In genomic region chr9:27108981-27109541, GRCh38 we compare ENCODE assay signal across 12 cellular contexts. TPM values are rescaled to one million over a fixed set of nuclear protein-coding genes. Genes with fewer than 3 reads are reported as not detected.
A peak's percentile ranks its signal among the peaks of the same experiment; 100 is the strongest.
DNase-seq lines count a peak whose midpoint lies in the region; ATAC-seq and TF ChIP-seq lines count a peak whose summit lies in the region.
"Had no signal": no experiment of that assay in that cellular context is flagged by ENCODE, and none has a peak within 500 bp of the region (broad histone marks: within the 10 kb centered on the region; RNA-seq: fewer than 3 reads in every experiment).

Gene TEK, plus strand, starts transcription at chr9:27109225. Its CDS starts 366 bp downstream, at chr9:27109591.

- H3K27ac ChIP-seq in ascending aorta (no peak within 1 kb of the TSS), osteoblast (ENCODE audit: low read depth, low read length) (peak within 1 kb of the TSS; percentile 72)

- H3K79me2 ChIP-seq in osteoblast (ENCODE audit: insufficient read depth, low read length), result peaks cover 2% of the 10 kb centered on the region

- peak within 1 kb of the TSS; percentile 88 for H3K4me2 ChIP-seq in osteoblast (ENCODE audit: insufficient read depth, low read length)

- H2AFZ ChIP-seq in osteoblast (ENCODE audit: low read length), result peak within 1 kb of the TSS; percentile 87

- intact Hi-C loops in ascending aorta (cut with DNase I), result no loop called here
- intact Hi-C loops in left cardiac atrium (cut with DNase I), result no loop called here

- H3K27me3 ChIP-seq in ascending aorta (no peaks in the 10 kb centered on the region), osteoblast (ENCODE audit: insufficient read depth, low read length) (no peaks in the 10 kb centered on the region)

- DNase-seq in AG10803 (ENCODE audit: low read depth), result peak; percentile 28
- no peak for DNase-seq in ascending aorta (ENCODE audit: low spot score in 2 of 2)
- DNase-seq in left cardiac atrium, result no peak
- no peak for DNase-seq in osteoblast (ENCODE audit: insufficient read length, low spot score, missing footprints)
- no peak for DNase-seq in SIG-M5 (lab: John Stamatoyannopoulos, UW)
- DNase-seq in hippocampal formation (lab: John Stamatoyannopoulos, UW), result no peak
- DNase-seq: activated T-cell treated with anti-CD3 and anti-CD28 coated beads, Interleukin-2, amount 50 U/mL, for 72 hours; BE2C; NCI-H2081; SW 1271 had no signal

- H3K9me3 ChIP-seq in ascending aorta, result no peaks in the 10 kb centered on the region
- no peaks in the 10 kb centered on the region for H3K9me3 ChIP-seq in osteoblast (ENCODE audit: low read depth, low read length)
- H3K9me3 ChIP-seq: BE2C had no signal

- TF ChIP-seq CTCF in AG10803 (conservative IDR thresholded peaks at IDR 0.05; ENCODE audit: low read length) (no peak), ascending aorta (IDR thresholded peaks at IDR 0.05) (no peak), osteoblast (IDR thresholded peaks at IDR 0.05; ENCODE audit: extremely low read depth, low read depth, low read length) (no peak)

- ATAC-seq in left cardiac atrium (peak; percentile 50 to 56), HG03432 (IDR thresholded peaks at IDR 0.05; ENCODE audit: unreplicated experiment) (no peak), HG03095 (IDR thresholded peaks at IDR 0.05; ENCODE audit: unreplicated experiment) (no peak)
- ATAC-seq: activated T-cell treated with anti-CD3 and anti-CD28 coated beads, Interleukin-2, amount 50 U/mL, for 72 hours had no signal

- H4K20me1 ChIP-seq in osteoblast (ENCODE audit: insufficient read depth, low read length), result no peaks in the 10 kb centered on the region

- H3K4me1 ChIP-seq in ascending aorta (no peaks in the 10 kb centered on the region), osteoblast (ENCODE audit: insufficient read depth, low read length) (peaks cover 25% of the 10 kb centered on the region)
- H3K4me1 ChIP-seq: BE2C had no signal

- no peaks in the 10 kb centered on the region for H3K36me3 ChIP-seq in ascending aorta
- no peaks in the 10 kb centered on the region for H3K36me3 ChIP-seq in osteoblast (ENCODE audit: insufficient read depth, low read length)
- H3K36me3 ChIP-seq: BE2C had no signal

- H3K4me3 ChIP-seq in AG10803 (ENCODE audit: low read length), result peak within 1 kb of the TSS; percentile 39
- H3K4me3 ChIP-seq in ascending aorta, result peak within 1 kb of the TSS in 1 of 2 donors; percentile 36
- H3K4me3 ChIP-seq in osteoblast (ENCODE audit: insufficient read depth, low read length), result peak within 1 kb of the TSS; percentile 69

RNA-seq across cellular contexts. Expression of gene TEK, which starts in this region (rescaled TPM):
- 31.8 TPM for total RNA-seq in ascending aorta
- total RNA-seq in left cardiac atrium, result 10 to 100 TPM; 19.2 to 29.5 TPM
- 4.1 and 8.3 TPM in 2 replicates for total RNA-seq in osteoblast
- total RNA-seq: activated T-cell treated with anti-CD3 and anti-CD28 coated beads, Interleukin-2, amount 50 U/mL, for 72 hours had no signal

Comparison
In these comparisons a context has a peak if more than half of its experiments do, and no peak if none do; other contexts are left out.
1. ATAC-seq: peak in left cardiac atrium (2 of 2); none in HG03432 (single experiment) and HG03095 (single experiment).